22 cellular contexts compared by ENCODE assay signal in the genomic region with DNA sequence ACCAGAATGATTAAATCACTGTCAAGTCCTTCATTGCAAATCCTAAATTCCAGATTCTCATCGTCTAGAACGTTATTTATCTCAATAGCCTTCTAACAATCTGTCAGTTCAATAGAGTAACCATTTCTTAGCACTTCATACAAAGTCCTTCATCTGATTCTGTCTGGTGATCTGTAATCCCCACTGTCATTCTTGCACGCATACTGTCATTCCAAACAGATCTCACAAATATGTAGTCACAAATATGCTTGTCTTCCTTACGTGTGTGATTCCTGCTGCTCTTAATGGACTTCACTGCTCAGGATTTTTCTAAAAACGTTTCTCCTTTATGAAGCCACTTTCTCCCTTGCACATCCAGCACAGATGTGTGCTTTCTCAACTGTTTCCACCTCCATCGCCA.
"Had no signal": no experiment of that assay in that cellular context is flagged by ENCODE, and none has a peak within 500 bp of the region (broad histone marks: within the 10 kb centered on the region; RNA-seq: fewer than 3 reads in every experiment).

No MANE protein-coding gene starts in this region.

- H3K4me1 ChIP-seq: esophagus squamous epithelium, lower lobe of right lung, right lobe of liver, upper lobe of right lung had no signal

- ATAC-seq: activated CD8-positive, alpha-beta T cell treated with anti-CD3 and anti-CD28 coated beads for 36 hours; activated T-cell treated with anti-CD3 and anti-CD28 coated beads, Interleukin-2, amount 50 U/mL, for 4 hours; activated T-helper 17 cell treated with anti-CD3 and anti-CD28 coated beads, Interleukin-2, amount 50 U/mL, for 72 hours; left lung; lower lobe of right lung; natural killer cell treated with Interleukin-12 subunit alpha and Interleukin-12 subunit beta and Interleukin-15 and Interleukin-18, amount 100 ng/mL, for 72 hours; right lobe of liver; stimulated activated memory B cell treated with anti-CD40 and anti-IgM and Interleukin-4, amounts not matched to agents 10 μg/mL and 1 μg/mL and 100 μg/mL, for 72 hours; stimulated activated naive CD8-positive, alpha-beta T cell treated with anti-CD3 and anti-CD28 coated beads, Interleukin-15, amount 100 ng/mL, for 72 hours; upper lobe of right lung had no signal

- H3K36me3 ChIP-seq: esophagus squamous epithelium, left lung, lower lobe of right lung, right lobe of liver, thyroid gland, upper lobe of right lung had no signal

- H3K27ac ChIP-seq: epithelial cell of prostate, esophagus squamous epithelium, left lung, lower lobe of right lung, right lobe of liver, skin epidermis, thyroid gland, upper lobe of right lung had no signal

- H3K4me3 ChIP-seq: esophagus squamous epithelium, left lung, lower lobe of right lung, right lobe of liver, skin epidermis, thyroid gland, upper lobe of right lung had no signal

- H3K27me3 ChIP-seq: esophagus squamous epithelium, left lung, right lobe of liver, thyroid gland, upper lobe of right lung had no signal

- DNase-seq: activated B cell treated with CpG ODN at 0.5 μM for 24 hours; activated CD4-positive, alpha-beta T cell treated with anti-CD3 and anti-CD28 coated beads, Interleukin-2, amount 50 U/mL, for 1 hour; activated CD8-positive, alpha-beta T cell treated with anti-CD3 and anti-CD28 coated beads for 36 hours; activated gamma-delta T cell treated with Interleukin-2 at 50 U/mL for 16 hours; activated naive CD4-positive, alpha-beta T cell treated with anti-CD3 and anti-CD28 coated beads, Interleukin-2, amount 50 U/mL, for 16 hours; activated T-cell treated with anti-CD3 and anti-CD28 coated beads, Interleukin-2, amount 50 U/mL, for 4 hours; effector CD8-positive, alpha-beta T cell; esophagus squamous epithelium; left lung; lower lobe of right lung; mesenchymal stem cell; posterior cingulate gyrus; right lobe of liver; stimulated activated CD4-positive, alpha-beta T cell treated with anti-CD3 and anti-CD28 coated beads, Interleukin-4, amount 100 ng/mL, for 24 hours; stimulated activated naive CD8-positive, alpha-beta T cell treated with anti-CD3 and anti-CD28 coated beads, Interleukin-15, amount 100 ng/mL, for 72 hours; thyroid gland; upper lobe of right lung had no signal

- H3K9me3 ChIP-seq: esophagus squamous epithelium, left lung, lower lobe of right lung, right lobe of liver, thyroid gland, upper lobe of right lung had no signal
